9 cellular contexts compared by ENCODE assay signal in genomic region chr10:70549962-70550845, GRCh38. TPM values are rescaled to one million over a fixed set of nuclear protein-coding genes. Genes with fewer than 3 reads are reported as not detected.
A peak's percentile ranks its signal among the peaks of the same experiment; 100 is the strongest.
DNase-seq lines count a peak whose midpoint lies in the region; ATAC-seq and TF ChIP-seq lines count a peak whose summit lies in the region.
"Had no signal": no experiment of that assay in that cellular context is flagged by ENCODE, and none has a peak within 500 bp of the region (broad histone marks: within the 10 kb centered on the region; RNA-seq: fewer than 3 reads in every experiment).

No MANE protein-coding gene starts in this region.

- no peak overlapping the region for H2AFZ ChIP-seq in mammary epithelial cell (ENCODE audit: low read depth, low read length)

- peak; percentile 70 for ATAC-seq in Right ventricle myocardium inferior

- intact Hi-C loops in Right ventricle myocardium inferior (cut with DNase I), result loop anchor here (1.0 kb wide), 2 partner anchors 209 to 330 kb away; no protein-coding TSS in a partner anchor
- intact Hi-C loops in cardiac septum (cut with DNase I), result loop anchor here (2.0 to 5.0 kb wide), 2 partner anchors 209 to 332 kb away; no protein-coding TSS in a partner anchor
- intact Hi-C loops in mammary epithelial cell (cut with micrococcal nuclease), result loop anchor here (1.0 to 10.0 kb wide), 6 partner anchors 69 to 655 kb away; partner anchors contain the start of genes LRRC20 and SGPL1

- 61% methylated on average over 9 of the region's 9 CpGs for WGBS in mammary epithelial cell (ENCODE audit: low coverage, missing lambda C conversion rate)

- no peak overlapping the region for H3K9ac ChIP-seq in mammary epithelial cell (ENCODE audit: insufficient read depth, low read length)

- in situ Hi-C loops in mammary epithelial cell (cut with MboI; ENCODE audit: low sequenced_read_pairs in 2 of 2), result loop anchor here (5.0 to 10.0 kb wide), 3 partner anchors 212 to 335 kb away; partner anchors contain the start of gene PCBD1 (in 1 of the 2)

- peaks cover 2% of the 10 kb centered on the region for H3K27me3 ChIP-seq in mammary epithelial cell (ENCODE audit: insufficient read depth, low read length)
- H3K27me3 ChIP-seq in kidney epithelial cell (ENCODE audit: control insufficient read depth, insufficient read depth, low read length), result no peaks in the 10 kb centered on the region

- H3K9me3 ChIP-seq in mammary epithelial cell (replicated peaks; ENCODE audit: insufficient read depth, low read length), result no peaks in the 10 kb centered on the region

- BruUV-seq in mammary epithelial cell (replicated peaks; lab: Mats Ljungman, UMichigan), result no TSS peak

- no peaks in the 10 kb centered on the region for H3K4me1 ChIP-seq in mammary epithelial cell (ENCODE audit: insufficient read depth, low read length)

- CTCF ChIA-PET in mammary epithelial cell (lab: Charles Lee; ENCODE audit: low non-redundant PET), result no interaction called here

- H3K27ac ChIP-seq in mammary epithelial cell (ENCODE audit: insufficient read depth, low read depth, low read length), result no peak overlapping the region
- H3K27ac ChIP-seq: skin epidermis had no signal

- no peaks in the 10 kb centered on the region for H3K79me2 ChIP-seq in mammary epithelial cell (ENCODE audit: insufficient read depth, low read length)

- no peak for DNase-seq in Right ventricle myocardium inferior (ENCODE audit: missing footprints)
- no peak for DNase-seq in cardiac septum (ENCODE audit: low spot score)
- peak; percentile 56 for DNase-seq in NCI-H1436 (lab: John Stamatoyannopoulos, UW)
- DNase-seq in mammary epithelial cell, result peak; percentile 39
- DNase-seq in kidney epithelial cell (ENCODE audit: low read depth), result no peak
- DNase-seq in stimulated activated CD4-positive, alpha-beta T cell treated with anti-CD3 and anti-CD28 coated beads, Interleukin-4, amount 100 ng/mL, for 1 hour, result peak; percentile 69
- DNase-seq in SHP77 (lab: John Stamatoyannopoulos, UW), result no peak

- TF ChIP-seq CTCF in WI38 (IDR thresholded peaks at IDR 0.05; ENCODE audit: low read depth, low read length), result peak; percentile 79
- TF ChIP-seq CTCF in mammary epithelial cell (conservative IDR thresholded peaks at IDR 0.05 in 1 of 2, IDR thresholded peaks at IDR 0.05 in 1 of 2; ENCODE audit: extremely low read depth in 1 of 2, insufficient read depth in 1 of 2, low read depth in 1 of 2, low read length in 2 of 2), result peak; percentile 82 to 94
- TF ChIP-seq CTCF in kidney epithelial cell (IDR thresholded peaks at IDR 0.05; ENCODE audit: insufficient read depth, low read length, poor library complexity, severe bottlenecking), result peak; percentile 86

- dilution Hi-C loops in mammary epithelial cell (cut with HindIII; ENCODE audit: low sequenced_read_pairs), result loop anchor here (5.0 to 10.0 kb wide), 4 partner anchors 85 to 355 kb away; no protein-coding TSS in a partner anchor

- H3K4me3 ChIP-seq in WI38 (ENCODE audit: low read depth, low read length) (no peak overlapping the region), mammary epithelial cell (replicated peaks in 1 of 3; ENCODE audit: insufficient read depth in 1 of 3, low read depth in 2 of 3, low read length in 3 of 3) (no peak overlapping the region), kidney epithelial cell (ENCODE audit: low read depth, low read length) (no peak overlapping the region)
- H3K4me3 ChIP-seq: skin epidermis had no signal

- H4K20me1 ChIP-seq in mammary epithelial cell (ENCODE audit: insufficient read depth, low read length), result no peaks in the 10 kb centered on the region

- H3K36me3 ChIP-seq in mammary epithelial cell (ENCODE audit: insufficient read depth, low read length) (no peaks in the 10 kb centered on the region), kidney epithelial cell (ENCODE audit: control insufficient read depth, insufficient read depth, low read length) (no peaks in the 10 kb centered on the region)

- H3K4me2 ChIP-seq in mammary epithelial cell (ENCODE audit: insufficient read depth, low read depth, low read length), result no peak overlapping the region

RNA-seq across cellular contexts. Expression of gene PRF1, which starts 52.3 kb away (rescaled TPM):
- 4.3 TPM for total RNA-seq in Right ventricle myocardium inferior
- total RNA-seq in cardiac septum, result 1.2 TPM
- total RNA-seq in mammary epithelial cell, result not detected
- polyA plus RNA-seq in mammary epithelial cell, result 0.07 TPM
- polyA minus RNA-seq in mammary epithelial cell, result not detected
- not detected in 2 replicates for total RNA-seq in kidney epithelial cell

Comparison
In these comparisons a context has a peak if more than half of its experiments do, and no peak if none do; other contexts are left out.
1. DNase-seq: peak in NCI-H1436 (single experiment), mammary epithelial cell (single experiment) and stimulated activated CD4-positive, alpha-beta T cell treated with anti-CD3 and anti-CD28 coated beads, Interleukin-4, amount 100 ng/mL, for 1 hour (single experiment); none in Right ventricle myocardium inferior (single experiment), cardiac septum (single experiment), kidney epithelial cell (single experiment) and SHP77 (0 of 2).
2. Peak in every context shown above with its lines, with median percentiles within 50 percentile points of each other: CTCF ChIP-seq.